ENCODE assay signal across 8 cellular contexts in genomic region chr11:17504330-17505107, GRCh38. TPM values are rescaled to one million over a fixed set of nuclear protein-coding genes. Genes with fewer than 3 reads are reported as not detected.
DNase-seq lines count a peak whose midpoint lies in the region; ATAC-seq and TF ChIP-seq lines count a peak whose summit lies in the region.

No MANE protein-coding gene starts in this region.

- H3K27ac ChIP-seq in right lobe of liver = no peak overlapping the region

- H3K4me1 Mint-ChIP-seq in activated CD4-positive, alpha-beta T cell treated with anti-CD3 and anti-CD28 coated beads, Interleukin-2, amount 10 ng/mL, durations not matched to agents 24 days and 14 days = no peaks in the 10 kb centered on the region
- peaks cover 12% of the 10 kb centered on the region for H3K4me1 Mint-ChIP-seq in chondrocyte (ENCODE audit: low read depth)

- intact Hi-C loops in activated CD4-positive, alpha-beta T cell treated with anti-CD3 and anti-CD28 coated beads, Interleukin-2, amount 10 ng/mL, durations not matched to agents 24 days and 14 days (cut with micrococcal nuclease) = loop anchor here (1.0 to 2.0 kb wide), 4 partner anchors 120 to 428 kb away; partner anchors contain the start of gene RPS13
- intact Hi-C loops in right lobe of liver (cut with DNase I) = loop anchor here (2.0 to 5.0 kb wide), 2 partner anchors 117 to 122 kb away; partner anchors contain the start of gene KCNJ11 (in 1 of the 2)

- TF ChIP-seq POLR2A in right lobe of liver (IDR thresholded peaks at IDR 0.05) = no peak

- no peaks in the 10 kb centered on the region for H3K9me3 Mint-ChIP-seq in activated CD4-positive, alpha-beta T cell treated with anti-CD3 and anti-CD28 coated beads, Interleukin-2, amount 10 ng/mL, durations not matched to agents 24 days and 14 days
- H3K9me3 Mint-ChIP-seq in chondrocyte (ENCODE audit: low read depth) = no peaks in the 10 kb centered on the region

- peak; percentile 84 for TF ChIP-seq CTCF in GM12873 (IDR thresholded peaks at IDR 0.05; ENCODE audit: insufficient read depth, low read depth, low read length, missing control alignments)
- TF ChIP-seq CTCF in chondrocyte (IDR thresholded peaks at IDR 0.05) = peak; percentile 94
- peak; percentile 92 to 98 (median 94) for TF ChIP-seq CTCF in right lobe of liver (IDR thresholded peaks at IDR 0.05)

- H3K4me1 ChIP-seq in right lobe of liver = no peaks in the 10 kb centered on the region

- no peaks in the 10 kb centered on the region for H3K27me3 ChIP-seq in right lobe of liver

- DNase-seq in NCI-H446 treated with DMSO at 0.1 percent for 48 hours (lab: John Stamatoyannopoulos, UW) (peak; percentile 26), chondrocyte (ENCODE audit: low spot score) (no peak), right lobe of liver (peak; percentile 82 to 84 (median 82))
- peak; percentile 95 for DNase-seq in activated CD4-positive, alpha-beta T cell treated with anti-CD3 and anti-CD28 coated beads, Interleukin-2, amount 10 ng/mL, durations not matched to agents 24 days and 14 days
- peak; percentile 62 to 64 (median 63) for DNase-seq in stimulated activated CD4-positive, alpha-beta T cell treated with anti-CD3 and anti-CD28 coated beads, TNF-alpha, amount 100 ng/mL, for 4 hours (ENCODE audit: low read depth in 3 of 3)

- H3K36me3 ChIP-seq in right lobe of liver = no peaks in the 10 kb centered on the region

- H3K27ac Mint-ChIP-seq in activated CD4-positive, alpha-beta T cell treated with anti-CD3 and anti-CD28 coated beads, Interleukin-2, amount 10 ng/mL, durations not matched to agents 24 days and 14 days = no peak overlapping the region
- H3K27ac Mint-ChIP-seq in chondrocyte (ENCODE audit: unreplicated experiment) = no peak overlapping the region

- H3K9me3 ChIP-seq in right lobe of liver = no peaks in the 10 kb centered on the region

- ATAC-seq in HG03354 (IDR thresholded peaks at IDR 0.05; ENCODE audit: poor library complexity, severe bottlenecking, unreplicated experiment) = peak; percentile 76
- ATAC-seq in right lobe of liver = peak; percentile 88 to 96 (median 93)
- ATAC-seq in GM21576 (IDR thresholded peaks at IDR 0.05; ENCODE audit: unreplicated experiment) = no peak

- WGBS in right lobe of liver (ENCODE audit: insufficient coverage, low coverage, low lambda C conversion rate, missing lambda C conversion rate) = 38% methylated on average over 3 of the region's 9 CpGs

- H3K4me3 ChIP-seq in right lobe of liver = no peak overlapping the region

- H3K4me3 Mint-ChIP-seq in activated CD4-positive, alpha-beta T cell treated with anti-CD3 and anti-CD28 coated beads, Interleukin-2, amount 10 ng/mL, durations not matched to agents 24 days and 14 days = no peak overlapping the region
- no peak overlapping the region for H3K4me3 Mint-ChIP-seq in chondrocyte (ENCODE audit: unreplicated experiment)

- no peaks in the 10 kb centered on the region for H3K36me3 Mint-ChIP-seq in activated CD4-positive, alpha-beta T cell treated with anti-CD3 and anti-CD28 coated beads, Interleukin-2, amount 10 ng/mL, durations not matched to agents 24 days and 14 days (ENCODE audit: low read depth)
- no peaks in the 10 kb centered on the region for H3K36me3 Mint-ChIP-seq in chondrocyte (ENCODE audit: low read depth)

- peaks cover 16% of the 10 kb centered on the region for H3K27me3 Mint-ChIP-seq in activated CD4-positive, alpha-beta T cell treated with anti-CD3 and anti-CD28 coated beads, Interleukin-2, amount 10 ng/mL, durations not matched to agents 24 days and 14 days
- H3K27me3 Mint-ChIP-seq in chondrocyte (ENCODE audit: low read depth) = peaks cover 18% of the 10 kb centered on the region

RNA-seq across cellular contexts. Expression of gene ABCC8, which starts 27.9 kb away (rescaled TPM):
- not detected in 2 replicates for total RNA-seq in activated CD4-positive, alpha-beta T cell treated with anti-CD3 and anti-CD28 coated beads, Interleukin-2, amount 10 ng/mL, durations not matched to agents 24 days and 14 days
- total RNA-seq in chondrocyte (not detected in 3 replicates), right lobe of liver (1 to 10 TPM in 2 of 6 experiments, not detected in 4; 1.3 to 1.5 TPM)

RNA-seq across cellular contexts. Expression of gene USH1C, which starts 39.7 kb away (rescaled TPM):
- not detected in 2 replicates for total RNA-seq in activated CD4-positive, alpha-beta T cell treated with anti-CD3 and anti-CD28 coated beads, Interleukin-2, amount 10 ng/mL, durations not matched to agents 24 days and 14 days
- total RNA-seq in chondrocyte (0.72 to 0.92 TPM in 2 of 3 replicates, not detected in the other), right lobe of liver (1 to 10 TPM in 1 of 6 experiments, under 1 TPM in 5; 0.15 to 1.2 (median 0.58) TPM)

RNA-seq across cellular contexts. Expression of gene OTOG, which starts 42.5 kb away (rescaled TPM):
- not detected in 2 replicates for total RNA-seq in activated CD4-positive, alpha-beta T cell treated with anti-CD3 and anti-CD28 coated beads, Interleukin-2, amount 10 ng/mL, durations not matched to agents 24 days and 14 days
- total RNA-seq in chondrocyte = 0.08 to 0.82 TPM in 2 of 3 replicates, not detected in the other
- not detected for total RNA-seq in right lobe of liver
